In genomic region chr6:147567141-147567805, GRCh38 we compare ENCODE assay signal across 21 cellular contexts. TPM values are rescaled to one million over a fixed set of nuclear protein-coding genes. Genes with fewer than 3 reads are reported as not detected.
A peak's percentile ranks its signal among the peaks of the same experiment; 100 is the strongest.
DNase-seq lines count a peak whose midpoint lies in the region; ATAC-seq, FAIRE-seq and TF ChIP-seq lines count a peak whose summit lies in the region.
"Had no signal": no experiment of that assay in that cellular context is flagged by ENCODE, and none has a peak within 500 bp of the region (broad histone marks: within the 10 kb centered on the region; RNA-seq: fewer than 3 reads in every experiment).

No MANE protein-coding gene starts in this region.

- no peak for TF ChIP-seq POLR2A in K562 (conservative IDR thresholded peaks at IDR 0.05)

- POLR2A ChIA-PET in K562 (lab: Yijun Ruan, JAX), result interaction anchor here (0.7 to 1.6 kb wide), 2 partner anchors 16 to 131 kb away, joined by 3 to 6 read pairs; no protein-coding TSS in a partner anchor
- POLR2A ChIA-PET in CD4-positive, alpha-beta memory T cell (lab: Charles Lee; ENCODE audit: partially characterized antibody), result no interaction called here

- in situ Hi-C loops in K562 (cut with MboI), result no loop called here

- no peaks in the 10 kb centered on the region for H3K79me2 ChIP-seq in K562 (ENCODE audit: control insufficient read depth, insufficient read depth, low read length)

- FAIRE-seq in K562 (lab: Jason Lieb, UNC), result no peak

- H2BK120ac ChIP-seq in mesenchymal stem cell (ENCODE audit: low read depth, low read length), result no peak overlapping the region

- ATAC-seq in GM21381 (IDR thresholded peaks at IDR 0.05; ENCODE audit: unreplicated experiment) (peak; percentile 50), HG03196 (IDR thresholded peaks at IDR 0.05; ENCODE audit: unreplicated experiment) (peak; percentile 50), K562 (no peak), GM18861 (IDR thresholded peaks at IDR 0.05; ENCODE audit: unreplicated experiment) (no peak), GM18520 (IDR thresholded peaks at IDR 0.05; ENCODE audit: unreplicated experiment) (no peak)
- ATAC-seq: activated CD8-positive, alpha-beta T cell treated with anti-CD3 and anti-CD28 coated beads, Interleukin-2, amount 10 ng/mL, durations not matched to agents 7 days and 5 days; mucosa of descending colon; stimulated activated naive CD8-positive, alpha-beta T cell treated with anti-CD3 and anti-CD28 coated beads, Interleukin-15, Interleukin-2, amounts not matched to agents 100 U/mL and 50 U/mL, for 24 hours had no signal

- H3K4me2 ChIP-seq in K562 (ENCODE audit: insufficient read depth, low read length) (no peak overlapping the region), mesenchymal stem cell (ENCODE audit: low read length, poor library complexity, severe bottlenecking) (no peak overlapping the region)

- H3K9me1 ChIP-seq in K562 (ENCODE audit: control insufficient read depth, insufficient read depth, low read length), result no peaks in the 10 kb centered on the region

- H3K9ac ChIP-seq in K562 (ENCODE audit: insufficient read depth in 1 of 2, low read depth in 2 of 2, low read length in 2 of 2) (no peak overlapping the region), mesenchymal stem cell (ENCODE audit: low read length) (no peak overlapping the region)

- H3K23ac ChIP-seq in mesenchymal stem cell (ENCODE audit: low read length in 2 of 2), result no peak overlapping the region

- H2BK15ac ChIP-seq in mesenchymal stem cell (ENCODE audit: low read depth, poor library complexity, severe bottlenecking), result no peak overlapping the region

- H3K36me3 ChIP-seq in K562 (ENCODE audit: control insufficient read depth, insufficient read depth, low read length) (no peaks in the 10 kb centered on the region), mesenchymal stem cell (ENCODE audit: control insufficient read depth in 1 of 2, insufficient read depth in 2 of 2, low read depth in 1 of 2, low read length in 2 of 2) (no peaks in the 10 kb centered on the region)
- no peaks in the 10 kb centered on the region for H3K36me3 ChIP-seq in CD4-positive, alpha-beta memory T cell (ENCODE audit: insufficient read depth, low read length)
- H3K36me3 ChIP-seq: BE2C, neutrophil had no signal

- no peaks in the 10 kb centered on the region for H3K36me3 Mint-ChIP-seq in CD4-positive, alpha-beta memory T cell
- H3K36me3 Mint-ChIP-seq: activated naive CD8-positive, alpha-beta T cell treated with anti-CD3 and anti-CD28 coated beads for 36 hours had no signal

- H3K27ac ChIP-seq in K562 (ENCODE audit: extremely low read depth, low read depth, low read length) (no peak overlapping the region), mesenchymal stem cell (ENCODE audit: low read length, poor library complexity, severe bottlenecking) (no peak overlapping the region)
- no peak overlapping the region for H3K27ac ChIP-seq in CD4-positive, alpha-beta memory T cell (ENCODE audit: low read depth, low read length)
- H3K27ac ChIP-seq: neutrophil, VCaP had no signal

- no peak overlapping the region for H2BK12ac ChIP-seq in mesenchymal stem cell (ENCODE audit: low read length in 2 of 2)

- peaks cover 1 to 2% of the 10 kb centered on the region in 2 donors for H3K27me3 Mint-ChIP-seq in CD4-positive, alpha-beta memory T cell

- H4K20me1 ChIP-seq in K562 (replicated peaks; ENCODE audit: control insufficient read depth, insufficient read depth, low read length), result no peaks in the 10 kb centered on the region

- H2BK5ac ChIP-seq in mesenchymal stem cell (ENCODE audit: low read depth, low read length, poor library complexity, severe bottlenecking), result no peak overlapping the region

- H3K79me1 ChIP-seq in mesenchymal stem cell (replicated peaks; ENCODE audit: low read length, poor library complexity, severe bottlenecking), result no peaks in the 10 kb centered on the region

- no peak overlapping the region for H3K27ac Mint-ChIP-seq in CD4-positive, alpha-beta memory T cell
- H3K27ac Mint-ChIP-seq: activated CD8-positive, alpha-beta T cell treated with anti-CD3 and anti-CD28 coated beads, Interleukin-2, amount 10 ng/mL, durations not matched to agents 7 days and 5 days; activated naive CD8-positive, alpha-beta T cell treated with anti-CD3 and anti-CD28 coated beads for 36 hours had no signal

- TF ChIP-seq RAD21 in K562 (CRISPR knock-in tag; conservative IDR thresholded peaks at IDR 0.05 in 1 of 2, IDR thresholded peaks at IDR 0.05 in 1 of 2), result no peak

- no peaks in the 10 kb centered on the region for H3K4me1 Mint-ChIP-seq in CD4-positive, alpha-beta memory T cell
- H3K4me1 Mint-ChIP-seq: activated naive CD8-positive, alpha-beta T cell treated with anti-CD3 and anti-CD28 coated beads for 36 hours had no signal

- no peak overlapping the region for H4K91ac ChIP-seq in mesenchymal stem cell (ENCODE audit: low read length)

- no peak overlapping the region for H3K18ac ChIP-seq in mesenchymal stem cell (ENCODE audit: low read depth in 1 of 2, low read length in 2 of 2)

- no peaks in the 10 kb centered on the region for H3K9me3 Mint-ChIP-seq in CD4-positive, alpha-beta memory T cell
- H3K9me3 Mint-ChIP-seq: activated naive CD8-positive, alpha-beta T cell treated with anti-CD3 and anti-CD28 coated beads for 36 hours had no signal

- H3K4me3 ChIP-seq in K562, result no peak overlapping the region
- no peak overlapping the region for H3K4me3 ChIP-seq in mesenchymal stem cell (ENCODE audit: insufficient read depth in 1 of 2, low read depth in 1 of 2, low read length in 2 of 2)
- H3K4me3 ChIP-seq in CD4-positive, alpha-beta memory T cell (ENCODE audit: low read length in 2 of 2), result no peak overlapping the region
- H3K4me3 ChIP-seq: mucosa of descending colon had no signal

- CTCF ChIA-PET in K562 (lab: Yijun Ruan, JAX; ENCODE audit: low intra/inter-chr PET ratio), result no interaction called here
- CTCF ChIA-PET in CD4-positive, alpha-beta memory T cell (lab: Charles Lee; ENCODE audit: partially characterized antibody), result no interaction called here

- 12% methylated on average over 3 of the region's 3 CpGs for WGBS in K562 (ENCODE audit: insufficient coverage, low coverage, missing lambda C conversion rate)
- 88% methylated on average over 1 of the region's 3 CpGs for WGBS in mesenchymal stem cell

- no TSS peak for BruUV-seq in K562 (replicated peaks; lab: Mats Ljungman, UMichigan)

- no peak overlapping the region for H3K4ac ChIP-seq in mesenchymal stem cell (ENCODE audit: low read depth in 1 of 2, low read length in 2 of 2)

- H2AFZ ChIP-seq in K562 (ENCODE audit: low read depth, low read length) (no peak overlapping the region), mesenchymal stem cell (ENCODE audit: low read depth, low read length) (no peak overlapping the region)

- no peaks in the 10 kb centered on the region for H3K9me3 ChIP-seq in K562 (replicated peaks; ENCODE audit: control insufficient read depth, insufficient read depth, low read depth, low read length)
- no peaks in the 10 kb centered on the region for H3K9me3 ChIP-seq in mesenchymal stem cell (ENCODE audit: control insufficient read depth, low read length)
- H3K9me3 ChIP-seq in CD4-positive, alpha-beta memory T cell (ENCODE audit: control insufficient read depth in 1 of 2, low read length in 2 of 2), result no peaks in the 10 kb centered on the region
- H3K9me3 ChIP-seq: BE2C, mucosa of descending colon, neutrophil had no signal

- H4K8ac ChIP-seq in mesenchymal stem cell (ENCODE audit: low read length), result no peak overlapping the region

- TF ChIP-seq EP300 in K562 (IDR thresholded peaks at IDR 0.05; ENCODE audit: low read length), result no peak

- H3K14ac ChIP-seq in mesenchymal stem cell (ENCODE audit: low read length in 2 of 2), result no peak overlapping the region

- intact Hi-C loops in K562 (cut with micrococcal nuclease), result no loop called here
- intact Hi-C loops in CD4-positive, alpha-beta memory T cell (cut with micrococcal nuclease), result no loop called here

- no peak overlapping the region for H2AK5ac ChIP-seq in mesenchymal stem cell (ENCODE audit: low read length, severe bottlenecking)

- H3K4me3 Mint-ChIP-seq in CD4-positive, alpha-beta memory T cell, result no peak overlapping the region
- H3K4me3 Mint-ChIP-seq: activated CD8-positive, alpha-beta T cell treated with anti-CD3 and anti-CD28 coated beads, Interleukin-2, amount 10 ng/mL, durations not matched to agents 7 days and 5 days; activated naive CD8-positive, alpha-beta T cell treated with anti-CD3 and anti-CD28 coated beads for 36 hours had no signal

- no peaks in the 10 kb centered on the region for H3K4me1 ChIP-seq in K562 (replicated peaks in 1 of 2; ENCODE audit: control insufficient read depth in 2 of 2, insufficient read depth in 2 of 2, low read length in 2 of 2)
- no peaks in the 10 kb centered on the region for H3K4me1 ChIP-seq in mesenchymal stem cell (ENCODE audit: control insufficient read depth, insufficient read depth, low read depth, low read length)
- no peaks in the 10 kb centered on the region for H3K4me1 ChIP-seq in CD4-positive, alpha-beta memory T cell (ENCODE audit: insufficient read depth, low read length)
- H3K4me1 ChIP-seq: BE2C had no signal

- no peak for DNase-seq in K562 (ENCODE audit: extremely low read depth in 1 of 4, low spot score in 3 of 4)
- peak; percentile 67 for DNase-seq in mesenchymal stem cell
- DNase-seq in CD4-positive, alpha-beta memory T cell, result no peak
- DNase-seq in NCI-H2029 (lab: John Stamatoyannopoulos, UW), result no peak
- DNase-seq: activated CD8-positive, alpha-beta T cell treated with anti-CD3 and anti-CD28 coated beads, Interleukin-2, amount 10 ng/mL, durations not matched to agents 7 days and 5 days; activated naive CD8-positive, alpha-beta T cell treated with anti-CD3 and anti-CD28 coated beads for 36 hours; BE2C; GF-D8; HCEC 1CT; hypothalamus; mucosa of descending colon; NCI-H2107; NCI-H748 treated with DMSO at 0.1 percent for 48 hours; RPMI8226; stimulated activated naive CD8-positive, alpha-beta T cell treated with anti-CD3 and anti-CD28 coated beads, Interleukin-15, Interleukin-2, amounts not matched to agents 100 U/mL and 50 U/mL, for 24 hours had no signal

- TF ChIP-seq CTCF in K562 (IDR thresholded peaks at IDR 0.05 in 2 of 3, conservative IDR thresholded peaks at IDR 0.05 in 1 of 3; ENCODE audit: insufficient read depth in 2 of 3, low read depth in 1 of 3, low read length in 3 of 3), result no peak

- H3K27me3 ChIP-seq in K562 (ENCODE audit: control insufficient read depth in 2 of 2, insufficient read depth in 2 of 2, low read length in 2 of 2), result peaks cover 4 to 9% of the 10 kb centered on the region in 2 experiments; a peak in 2 of 5 replicates
- no peaks in the 10 kb centered on the region for H3K27me3 ChIP-seq in mesenchymal stem cell (ENCODE audit: control insufficient read depth in 1 of 2, insufficient read depth in 1 of 2, low read length in 2 of 2)
- no peaks in the 10 kb centered on the region for H3K27me3 ChIP-seq in CD4-positive, alpha-beta memory T cell (ENCODE audit: insufficient read depth, low read length)
- H3K27me3 ChIP-seq: BE2C had no signal

RNA-seq across cellular contexts. Expression of gene SAMD5, which starts 58.8 kb away (rescaled TPM):
- total RNA-seq in K562 (2011; cell fraction: chromatin; rRNA removed; ENCODE audit: low replicate concordance), result 0.23 TPM in 1 of 2 replicates, not detected in the other
- total RNA-seq in K562 (2011; cell fraction: nucleolus; rRNA removed), result 0.13 TPM in 1 of 2 replicates, not detected in the other
- 0.15 TPM in 1 of 2 replicates, not detected in the other for total RNA-seq in K562 (2011; cell fraction: nucleoplasm; rRNA removed)
- total RNA-seq in K562 (2014; rRNA removed) (0.29 and 0.36 TPM in 2 replicates), K562 (2014; rRNA removed; fragmentation: Illumina TruSeq; extraction: Trizol) (0.58 and 0.80 TPM in 2 replicates), K562 (2015; rRNA removed; fragmentation: Illumina TruSeq; extraction: Trizol) (0.83 and 0.91 TPM in 2 replicates), K562 (2021) (0.55 and 0.58 TPM in 2 replicates)
- polyA plus RNA-seq in K562 (2011; rRNA removed) (0.08 and 0.61 TPM in 2 replicates), K562 (2014; fragmentation: Illumina TruSeq; extraction: Trizol) (0.44 and 0.62 TPM in 2 replicates), K562 (2014; fragmentation: Nextera tagmentation; extraction: Ambion mirVana) (under 1 TPM; 0.15 to 0.22 TPM), K562 (2014; rRNA removed) (0.20 and 0.30 TPM in 2 replicates)
- 0.06 and 0.18 TPM in 2 replicates for polyA plus RNA-seq in K562 (2011; cell fraction: cytosol; rRNA removed)
- 0.14 and 0.33 TPM in 2 replicates for polyA plus RNA-seq in K562 (2011; cell fraction: nucleus; rRNA removed)
- polyA plus RNA-seq in K562 (2012), result 0.39 and 0.57 TPM in 2 replicates
- 0.06 and 0.39 TPM in 2 replicates for polyA minus RNA-seq in K562 (2011; rRNA and poly(A)+ RNA removed)
- polyA minus RNA-seq in K562 (2011; cell fraction: cytosol; rRNA and poly(A)+ RNA removed), result 0.29 TPM in 1 of 2 replicates, not detected in the other
- 0.40 TPM in 1 of 2 replicates, not detected in the other for polyA minus RNA-seq in K562 (2011; cell fraction: nucleus; rRNA and poly(A)+ RNA removed)
- 1.8 TPM for polyA plus RNA-seq in mesenchymal stem cell (2013, experiment 1 of 2)
- 1.9 TPM for polyA plus RNA-seq in mesenchymal stem cell (2013, experiment 2 of 2)
- total RNA-seq in CD4-positive, alpha-beta memory T cell, result not detected
- not detected for polyA plus RNA-seq in CD4-positive, alpha-beta memory T cell
- total RNA-seq: activated CD8-positive, alpha-beta T cell treated with anti-CD3 and anti-CD28 coated beads, Interleukin-2, amount 10 ng/mL, durations not matched to agents 7 days and 5 days; activated naive CD8-positive, alpha-beta T cell treated with anti-CD3 and anti-CD28 coated beads for 36 hours had no signal

Comparison
In these comparisons a context has a peak if more than half of its experiments do, and no peak if none do; other contexts are left out.
1. ATAC-seq: peak in GM21381 (single experiment) and HG03196 (single experiment); none in K562 (single experiment), GM18861 (single experiment) and GM18520 (single experiment).